In the genomic region with DNA sequence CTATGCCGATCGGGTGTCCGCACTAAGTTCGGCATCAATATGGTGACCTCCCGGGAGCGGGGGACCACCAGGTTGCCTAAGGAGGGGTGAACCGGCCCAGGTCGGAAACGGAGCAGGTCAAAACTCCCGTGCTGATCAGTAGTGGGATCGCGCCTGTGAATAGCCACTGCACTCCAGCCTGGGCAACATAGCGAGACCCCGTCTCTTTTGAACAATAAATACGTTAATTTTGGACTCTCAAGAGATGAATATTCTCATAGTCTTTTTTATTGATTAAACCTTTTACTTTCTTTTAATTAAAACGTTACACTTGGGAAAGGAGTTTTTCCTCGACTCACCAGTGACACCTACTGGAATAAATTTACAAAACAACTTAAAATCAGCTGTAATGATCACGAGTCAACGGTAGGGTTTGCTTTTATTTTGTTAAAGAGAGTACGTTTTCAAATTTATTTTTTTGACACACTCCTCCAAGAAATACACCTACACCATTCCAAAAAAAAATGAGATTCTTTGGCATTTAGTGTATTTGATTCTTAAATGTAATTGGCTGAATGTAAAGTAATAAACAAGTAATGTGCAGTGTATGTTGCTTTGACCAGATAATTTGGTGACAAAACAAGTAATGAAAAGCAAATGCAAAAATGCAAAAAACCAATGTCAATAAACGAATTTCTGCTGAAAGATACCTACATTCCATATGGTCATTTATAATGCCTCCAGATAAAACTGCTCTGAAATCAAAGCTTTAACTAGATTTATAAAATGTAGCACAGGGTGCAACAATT, we compare ENCODE assay signal across 8 cellular contexts. TPM values are rescaled to one million over a fixed set of nuclear protein-coding genes. Genes with fewer than 3 reads are reported as not detected.
DNase-seq lines count a peak whose midpoint lies in the region; ATAC-seq, FAIRE-seq and TF ChIP-seq lines count a peak whose summit lies in the region.

No MANE protein-coding gene starts in this region.

- H3K36me3 Mint-ChIP-seq in naive thymus-derived CD4-positive, alpha-beta T cell: peaks cover 7 to 34% (median 28%) of the 10 kb centered on the region in 5 donors

- H3K27me3 Mint-ChIP-seq in naive thymus-derived CD4-positive, alpha-beta T cell: peaks cover 0 to 5% (median 0%) of the 10 kb centered on the region in 5 donors

- TF ChIP-seq CTCF in D721Med (IDR thresholded peaks at IDR 0.05; ENCODE audit: insufficient read depth, missing control alignments) (peak; percentile 90), esophagus squamous epithelium (IDR thresholded peaks at IDR 0.05) (peak; percentile 57 to 93 (median 78))

- H3K27ac Mint-ChIP-seq in naive thymus-derived CD4-positive, alpha-beta T cell: peak overlapping the region; percentile 90 to 100 (median 98)

- FAIRE-seq in D721Med (lab: Jason Lieb, UNC): no peak

- WGBS in esophagus squamous epithelium, 2 donors: 0 to 1% methylated on average over 9 to 12 of the region's 21 CpGs
- WGBS in thymus: 6% methylated on average over 11 of the region's 21 CpGs

- TF ChIP-seq POLR2A in esophagus squamous epithelium (IDR thresholded peaks at IDR 0.05): no peak

- intact Hi-C loops in esophagus squamous epithelium (cut with DNase I): no loop called here
- intact Hi-C loops in naive thymus-derived CD4-positive, alpha-beta T cell (cut with micrococcal nuclease): loop anchor here (1.0 to 10.0 kb wide), 19 partner anchors 11 to 1658 kb away; partner anchors contain the start of genes DMAC2L (in 2 of the 2), KLHDC2 (in 2 of the 2), L2HGDH (in 2 of the 2) and LRR1 (in 2 of the 2)

- peaks cover 0 to 12% (median 0%) of the 10 kb centered on the region in 11 donors for H3K9me3 Mint-ChIP-seq in naive thymus-derived CD4-positive, alpha-beta T cell

- POLR2A ChIA-PET in naive thymus-derived CD4-positive, alpha-beta T cell (lab: Charles Lee): interaction anchor here (0.5 to 6.6 kb wide), 19 partner anchors 10 to 1244 kb away, joined by 3 to 137 read pairs (median 6); partner anchors contain the start of genes DMAC2L, DNAAF2, KLHDC2 and L2HGDH

- peak; percentile 26 for ATAC-seq in GM21367 (IDR thresholded peaks at IDR 0.05; ENCODE audit: unreplicated experiment)
- ATAC-seq in naive thymus-derived CD4-positive, alpha-beta T cell: peak; percentile 67

- no peaks in the 10 kb centered on the region for H3K9me3 ChIP-seq in esophagus squamous epithelium
- no peaks in the 10 kb centered on the region for H3K9me3 ChIP-seq in naive thymus-derived CD4-positive, alpha-beta T cell (ENCODE audit: control insufficient read depth in 2 of 3, low read length in 3 of 3)
- H3K9me3 ChIP-seq in thymus (ENCODE audit: control insufficient read depth): no peaks in the 10 kb centered on the region

- peaks cover 25 to 52% (median 38%) of the 10 kb centered on the region in 7 donors for H3K4me1 Mint-ChIP-seq in naive thymus-derived CD4-positive, alpha-beta T cell

- peak overlapping the region; percentile 78 to 96 (median 94) for H3K4me3 ChIP-seq in esophagus squamous epithelium
- H3K4me3 ChIP-seq in naive thymus-derived CD4-positive, alpha-beta T cell (ENCODE audit: low read length): peak overlapping the region; percentile 98
- H3K4me3 ChIP-seq in thymus (ENCODE audit: low read length): peak overlapping the region; percentile 95

- peak overlapping the region; percentile 87 to 100 (median 94) for H3K4me3 Mint-ChIP-seq in naive thymus-derived CD4-positive, alpha-beta T cell

- H3K4me1 ChIP-seq in esophagus squamous epithelium (peaks cover 9 to 36% (median 19%) of the 10 kb centered on the region in 3 donors), thymus (ENCODE audit: control insufficient read depth, insufficient read depth, low read length) (peaks cover 11% of the 10 kb centered on the region)
- H3K4me1 ChIP-seq in naive thymus-derived CD4-positive, alpha-beta T cell (ENCODE audit: control insufficient read depth in 2 of 2, insufficient read depth in 2 of 2, low read length in 2 of 2): peaks cover 19 to 20% of the 10 kb centered on the region in 2 donors

- H3K27me3 ChIP-seq in esophagus squamous epithelium (no peaks in the 10 kb centered on the region), thymus (ENCODE audit: control insufficient read depth, insufficient read depth) (no peaks in the 10 kb centered on the region)
- H3K27me3 ChIP-seq in naive thymus-derived CD4-positive, alpha-beta T cell (ENCODE audit: control insufficient read depth in 2 of 2, insufficient read depth in 2 of 2, low read length in 2 of 2): no peaks in the 10 kb centered on the region

- CTCF ChIA-PET in naive thymus-derived CD4-positive, alpha-beta T cell (lab: Charles Lee): interaction anchor here (0.5 to 3.5 kb wide), 13 partner anchors 9 to 1965 kb away, joined by 3 to 24 read pairs (median 4); partner anchors contain the start of genes DNAAF2, LRR1, MGAT2 and NEMF

- H3K27ac ChIP-seq in esophagus squamous epithelium (peak overlapping the region; percentile 95 to 98 (median 96)), thymus (ENCODE audit: low read depth) (peak overlapping the region; percentile 85)
- peak overlapping the region; percentile 84 for H3K27ac ChIP-seq in naive thymus-derived CD4-positive, alpha-beta T cell (ENCODE audit: low read depth, low read length)

- H3K36me3 ChIP-seq in esophagus squamous epithelium: peaks cover 0 to 27% (median 0%) of the 10 kb centered on the region in 3 donors
- peaks cover 16 to 28% (median 16%) of the 10 kb centered on the region in 3 experiments for H3K36me3 ChIP-seq in naive thymus-derived CD4-positive, alpha-beta T cell (ENCODE audit: control insufficient read depth in 2 of 3, insufficient read depth in 3 of 3, low read length in 3 of 3)
- peaks cover 13% of the 10 kb centered on the region for H3K36me3 ChIP-seq in thymus (ENCODE audit: control insufficient read depth, insufficient read depth)

- no peak for DNase-seq in D721Med (ENCODE audit: insufficient read length, low spot score)
- DNase-seq in HK-2 (ENCODE audit: unreplicated experiment): peak; percentile 33
- peak; percentile 36 for DNase-seq in NCI-H82 treated with DMSO at 0.1 percent for 48 hours (lab: John Stamatoyannopoulos, UW; ENCODE audit: unreplicated experiment)
- peak; percentile 44 for DNase-seq in activated T-cell treated with anti-CD3 and anti-CD28 coated beads for 24 hours (ENCODE audit: low read depth)
- DNase-seq in esophagus squamous epithelium (lab: John Stamatoyannopoulos, UW): no peak
- DNase-seq in naive thymus-derived CD4-positive, alpha-beta T cell: peak in 8 of 9 donors; percentile 34 to 86 (median 78)

RNA-seq across cellular contexts. Expression of gene RPS29, which starts 0.7 kb away (rescaled TPM):
- over 10,000 TPM in 1 of 4 donors, 1,000 to 10,000 TPM in 2, 100 to 1,000 TPM in 1; 911 to 13,326 (median 8,997) TPM for total RNA-seq in esophagus squamous epithelium
- 1,000 to 10,000 TPM; 2,254 to 4,907 (median 2,729) TPM for total RNA-seq in naive thymus-derived CD4-positive, alpha-beta T cell
- over 10,000 TPM; 10,630 to 13,249 TPM for polyA plus RNA-seq in naive thymus-derived CD4-positive, alpha-beta T cell
- 5,388 TPM for polyA plus RNA-seq in thymus

RNA-seq across cellular contexts. Expression of gene LRR1, which starts 11.9 kb away (rescaled TPM):
- total RNA-seq in esophagus squamous epithelium: 10 to 100 TPM in 2 of 4 donors, 1 to 10 TPM in 2; 5.5 to 19.8 (median 12.8) TPM
- 10 to 100 TPM in 3 of 5 experiments, 1 to 10 TPM in 2; 7.5 to 39.7 (median 13.3) TPM for total RNA-seq in naive thymus-derived CD4-positive, alpha-beta T cell
- polyA plus RNA-seq in naive thymus-derived CD4-positive, alpha-beta T cell: 10 to 100 TPM; 12.0 to 14.2 TPM
- 17.0 TPM for polyA plus RNA-seq in thymus

RNA-seq across cellular contexts. Expression of gene RPL36AL, which starts 33.6 kb away (rescaled TPM):
- 100 to 1,000 TPM; 188 to 260 (median 211) TPM for total RNA-seq in esophagus squamous epithelium
- total RNA-seq in naive thymus-derived CD4-positive, alpha-beta T cell: 100 to 1,000 TPM; 177 to 429 (median 281) TPM
- polyA plus RNA-seq in naive thymus-derived CD4-positive, alpha-beta T cell: 100 to 1,000 TPM; 468 to 686 TPM
- 619 TPM for polyA plus RNA-seq in thymus

RNA-seq across cellular contexts. Expression of gene MGAT2, which starts 33.7 kb away (rescaled TPM):
- 10 to 100 TPM; 13.9 to 28.0 (median 19.7) TPM for total RNA-seq in esophagus squamous epithelium
- total RNA-seq in naive thymus-derived CD4-positive, alpha-beta T cell: 10 to 100 TPM; 16.8 to 69.3 (median 35.1) TPM
- polyA plus RNA-seq in naive thymus-derived CD4-positive, alpha-beta T cell: 10 to 100 TPM; 16.5 to 24.5 TPM
- polyA plus RNA-seq in thymus: 29.9 TPM

RNA-seq across cellular contexts. Expression of gene DNAAF2, which starts 48.2 kb away (rescaled TPM):
- total RNA-seq in esophagus squamous epithelium: 10 to 100 TPM in 2 of 4 donors, 1 to 10 TPM in 2; 5.0 to 11.6 (median 9.6) TPM
- 10 to 100 TPM in 2 of 5 experiments, 1 to 10 TPM in 3; 7.1 to 15.8 (median 9.0) TPM for total RNA-seq in naive thymus-derived CD4-positive, alpha-beta T cell
- polyA plus RNA-seq in naive thymus-derived CD4-positive, alpha-beta T cell: 10 to 100 TPM; 10.1 to 15.7 TPM
- 9.0 TPM for polyA plus RNA-seq in thymus

Comparison
In these comparisons a context has a peak if more than half of its experiments do, and no peak if none do; other contexts are left out.
1. DNase-seq: peak in HK-2 (single experiment), NCI-H82 treated with DMSO at 0.1 percent for 48 hours (single experiment), activated T-cell treated with anti-CD3 and anti-CD28 coated beads for 24 hours (single experiment) and naive thymus-derived CD4-positive, alpha-beta T cell (8 of 9); none in D721Med (single experiment) and esophagus squamous epithelium (single experiment).
2. Peak in every context shown above with its lines, with median percentiles within 50 percentile points of each other: H3K27ac ChIP-seq and H3K4me3 ChIP-seq.